In the genomic region with DNA sequence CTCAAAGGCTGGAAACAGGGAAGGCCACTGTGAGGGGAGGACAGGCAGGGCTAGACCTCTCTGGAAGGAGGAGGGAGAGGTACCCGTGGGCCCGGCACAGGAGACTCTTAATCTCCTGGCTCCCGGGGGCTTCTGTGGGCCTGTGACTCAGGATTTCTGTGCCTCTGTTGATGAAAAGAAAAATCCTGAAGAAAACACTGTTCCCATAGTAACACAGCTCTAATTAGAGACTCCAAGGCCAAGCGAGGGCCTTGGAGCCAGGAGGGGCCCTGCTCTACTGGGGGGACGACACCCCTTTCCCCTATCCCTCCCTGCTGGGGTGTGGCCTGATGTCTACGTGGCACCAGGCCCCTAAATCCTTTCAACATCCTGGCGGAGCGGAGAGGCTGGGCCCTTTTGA, we compare ENCODE assay signal across 13 cellular contexts. TPM values are rescaled to one million over a fixed set of nuclear protein-coding genes. Genes with fewer than 3 reads are reported as not detected.
A peak's percentile ranks its signal among the peaks of the same experiment; 100 is the strongest.
DNase-seq lines count a peak whose midpoint lies in the region; ATAC-seq and TF ChIP-seq lines count a peak whose summit lies in the region.
"Had no signal": no experiment of that assay in that cellular context is flagged by ENCODE, and none has a peak within 500 bp of the region (broad histone marks: within the 10 kb centered on the region; RNA-seq: fewer than 3 reads in every experiment).

No MANE protein-coding gene starts in this region.

- H3K9me3 ChIP-seq in HUES64 (ENCODE audit: insufficient read depth, low read depth, low read length) = no peaks in the 10 kb centered on the region

- DNase-seq in AG04449 (ENCODE audit: low read depth, low spot score) = no peak
- DNase-seq in cardiac fibroblast (ENCODE audit: low read depth in 2 of 2) = peak; percentile 33 to 54
- peak; percentile 42 for DNase-seq in myocyte (ENCODE audit: low read depth)
- no peak for DNase-seq in SHP77 treated with DMSO at 0.1 percent for 48 hours (lab: John Stamatoyannopoulos, UW)
- DNase-seq in NCI-H1694 (lab: John Stamatoyannopoulos, UW) = no peak
- DNase-seq in CD1c-positive myeloid dendritic cell (ENCODE audit: extremely low spot score) = no peak
- DNase-seq: caudate nucleus; CD4-positive, CD25-positive, alpha-beta regulatory T cell; NCI-H1436; T-helper 9 cell had no signal

- H3K4me1 ChIP-seq in HUES64 (ENCODE audit: insufficient read depth, low read length) = peaks cover 29% of the 10 kb centered on the region

- no peak overlapping the region for H3K9ac ChIP-seq in HUES64 (ENCODE audit: low read depth, low read length)

- no peak for ATAC-seq in GM18868 (IDR thresholded peaks at IDR 0.05; ENCODE audit: unreplicated experiment)
- ATAC-seq: sciatic nerve had no signal

- POLR2A ChIA-PET in AG04449 (lab: Yijun Ruan, JAX) = interaction anchor here (1.1 to 1.6 kb wide), 2 partner anchors 11 to 50 kb away, joined by 3 to 4 read pairs; no protein-coding TSS in a partner anchor

- 73% methylated on average over 8 of the region's 8 CpGs for WGBS in HUES64

- no peak for TF ChIP-seq CTCF in AG04449 (IDR thresholded peaks at IDR 0.05; ENCODE audit: insufficient read depth, low read length, missing control alignments)
- no peak for TF ChIP-seq CTCF in cardiac fibroblast (IDR thresholded peaks at IDR 0.05; ENCODE audit: low read depth, low read length)

- H3K27ac ChIP-seq in HUES64 (ENCODE audit: low read depth, low read length) = peak overlapping the region; percentile 32; the same call in 1 of the 2 replicates

- H3K36me3 ChIP-seq in HUES64 (ENCODE audit: insufficient read depth, low read length) = peaks cover 20% of the 10 kb centered on the region

- CTCF ChIA-PET in AG04449 (lab: Yijun Ruan, JAX) = interaction anchor here (0.6 kb wide), 1 partner anchor 66 kb away, joined by 4 read pairs; no protein-coding TSS in a partner anchor

- no peaks in the 10 kb centered on the region for H3K27me3 ChIP-seq in HUES64 (ENCODE audit: insufficient read depth, low read length)

- H3K4me3 ChIP-seq in AG04449 (ENCODE audit: low read depth, low read length) = peak overlapping the region; percentile 36
- H3K4me3 ChIP-seq in HUES64 (ENCODE audit: low read length) = no peak overlapping the region
- no peak overlapping the region for H3K4me3 ChIP-seq in cardiac fibroblast (replicated peaks in 1 of 2; ENCODE audit: low read depth in 2 of 2, low read length in 2 of 2)

RNA-seq across cellular contexts. Expression of gene FSCN1, which starts 5.2 kb away (rescaled TPM):
- polyA plus RNA-seq in HUES64 (2013, experiment 1 of 2) = 333 TPM
- 347 TPM for polyA plus RNA-seq in HUES64 (2013, experiment 2 of 2)
- 159 and 214 TPM in 2 replicates for total RNA-seq in myocyte
- 259 TPM for polyA plus RNA-seq in myocyte (2012)

Comparison
In these comparisons a context has a peak if more than half of its experiments do, and no peak if none do; other contexts are left out.
1. DNase-seq: peak in cardiac fibroblast (2 of 2) and myocyte (single experiment); none in AG04449 (single experiment), SHP77 treated with DMSO at 0.1 percent for 48 hours (single experiment), NCI-H1694 (single experiment) and CD1c-positive myeloid dendritic cell (single experiment).